Comparison of ENCODE assay signal across 8 cellular contexts in genomic region chr10:128491686-128492085, GRCh38.
"Had no signal": no experiment of that assay in that cellular context is flagged by ENCODE, and none has a peak within 500 bp of the region (broad histone marks: within the 10 kb centered on the region; RNA-seq: fewer than 3 reads in every experiment).

No MANE protein-coding gene starts in this region.

- DNase-seq: GDM1, GF-D8 had no signal

- ATAC-seq: GM12878 had no signal

- FAIRE-seq: G401.6, GM12878, GM12891, GM12892, GM18507, GM19239 had no signal

- H3K4me3 ChIP-seq: GM12878 had no signal
